In the genomic region with DNA sequence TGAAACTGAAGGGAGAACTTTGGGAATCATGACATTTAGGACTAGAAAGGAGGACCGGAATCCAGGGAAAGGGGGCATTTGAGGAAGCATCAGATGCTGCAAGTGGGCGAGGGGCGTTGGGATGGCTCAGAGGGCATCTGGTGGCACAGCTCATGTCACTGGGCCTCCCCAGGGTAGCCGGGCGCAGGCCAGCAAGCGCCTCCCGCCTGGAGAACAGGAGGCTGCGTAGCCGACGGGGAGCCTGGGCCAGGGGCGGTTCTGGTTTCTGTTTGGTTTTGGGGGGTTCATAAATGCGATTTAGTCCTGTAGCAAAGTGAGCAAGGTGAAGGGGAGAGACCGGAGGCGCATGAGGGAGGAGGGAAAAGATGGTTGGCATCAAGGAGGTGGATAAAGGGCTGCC, we compare ENCODE assay signal across 10 cellular contexts. TPM values are rescaled to one million over a fixed set of nuclear protein-coding genes. Genes with fewer than 3 reads are reported as not detected.
DNase-seq lines count a peak whose midpoint lies in the region; ATAC-seq and TF ChIP-seq lines count a peak whose summit lies in the region.
"Had no signal": no experiment of that assay in that cellular context is flagged by ENCODE, and none has a peak within 500 bp of the region (broad histone marks: within the 10 kb centered on the region; RNA-seq: fewer than 3 reads in every experiment).

No MANE protein-coding gene starts in this region.

- H3K27ac ChIP-seq in left lung = no peak overlapping the region
- no peak overlapping the region for H3K27ac ChIP-seq in caudate nucleus (ENCODE audit: low read depth, low read length)

- peaks cover 2% of the 10 kb centered on the region for H3K4me1 Mint-ChIP-seq in activated CD4-positive, alpha-beta T cell treated with anti-CD3 and anti-CD28 coated beads, Interleukin-2, amount 10 ng/mL, durations not matched to agents 24 days and 14 days
- H3K4me1 Mint-ChIP-seq in brain = peaks cover 15% of the 10 kb centered on the region
- H3K4me1 Mint-ChIP-seq in stimulated activated naive CD8-positive, alpha-beta T cell treated with anti-CD3 and anti-CD28 coated beads, Interleukin-15, amount 100 ng/mL, for 72 hours = peaks cover 19% of the 10 kb centered on the region

- no peaks in the 10 kb centered on the region for H3K9me3 ChIP-seq in left lung

- DNase-seq in activated CD4-positive, alpha-beta T cell treated with anti-CD3 and anti-CD28 coated beads, Interleukin-2, amount 10 ng/mL, durations not matched to agents 24 days and 14 days = no peak
- DNase-seq in activated CD4-positive, alpha-beta T cell treated with anti-CD3 and anti-CD28 coated beads for 48 hours = no peak
- DNase-seq in left lung (no peak), caudate nucleus (lab: John Stamatoyannopoulos, UW) (no peak)
- no peak for DNase-seq in stimulated activated naive CD8-positive, alpha-beta T cell treated with anti-CD3 and anti-CD28 coated beads, Interleukin-15, amount 100 ng/mL, for 72 hours
- no peak for DNase-seq in activated CD4-positive, alpha-beta T cell treated with anti-CD3 and anti-CD28 coated beads, Interleukin-2, amount 50 U/mL, for 48 hours
- no peak for DNase-seq in activated CD8-positive, alpha-beta memory T cell treated with anti-CD3 and anti-CD28 coated beads for 24 hours
- DNase-seq: activated CD8-positive, alpha-beta memory T cell treated with anti-CD3 and anti-CD28 coated beads, Interleukin-2, amount 50 U/mL, for 48 hours; IMR-90 had no signal

- peak overlapping the region; percentile 8 to 60 for H3K4me3 ChIP-seq in left lung

- H3K36me3 ChIP-seq in left lung = no peaks in the 10 kb centered on the region

- ATAC-seq in left lung = no peak
- no peak for ATAC-seq in stimulated activated naive CD8-positive, alpha-beta T cell treated with anti-CD3 and anti-CD28 coated beads, Interleukin-15, amount 100 ng/mL, for 72 hours

- H3K4me1 ChIP-seq in left lung = peaks cover 17 to 66% of the 10 kb centered on the region in 2 donors

- peaks cover 2% of the 10 kb centered on the region for H3K36me3 Mint-ChIP-seq in activated CD4-positive, alpha-beta T cell treated with anti-CD3 and anti-CD28 coated beads, Interleukin-2, amount 10 ng/mL, durations not matched to agents 24 days and 14 days (ENCODE audit: low read depth)
- H3K36me3 Mint-ChIP-seq in brain = no peaks in the 10 kb centered on the region

- intact Hi-C loops in activated CD4-positive, alpha-beta T cell treated with anti-CD3 and anti-CD28 coated beads, Interleukin-2, amount 10 ng/mL, durations not matched to agents 24 days and 14 days (cut with micrococcal nuclease) = no loop called here
- intact Hi-C loops in left lung (cut with DNase I) = no loop called here

- peak overlapping the region; percentile 57 for H3K4me3 Mint-ChIP-seq in activated CD4-positive, alpha-beta T cell treated with anti-CD3 and anti-CD28 coated beads, Interleukin-2, amount 10 ng/mL, durations not matched to agents 24 days and 14 days
- peak overlapping the region; percentile 23 to 59 (median 36) for H3K4me3 Mint-ChIP-seq in brain
- H3K4me3 Mint-ChIP-seq in stimulated activated naive CD8-positive, alpha-beta T cell treated with anti-CD3 and anti-CD28 coated beads, Interleukin-15, amount 100 ng/mL, for 72 hours = peak overlapping the region; percentile 14 to 55

- H3K9me3 Mint-ChIP-seq in activated CD4-positive, alpha-beta T cell treated with anti-CD3 and anti-CD28 coated beads, Interleukin-2, amount 10 ng/mL, durations not matched to agents 24 days and 14 days = no peaks in the 10 kb centered on the region
- peaks cover 0 to 4% (median 0%) of the 10 kb centered on the region in 5 experiments for H3K9me3 Mint-ChIP-seq in brain
- H3K9me3 Mint-ChIP-seq in stimulated activated naive CD8-positive, alpha-beta T cell treated with anti-CD3 and anti-CD28 coated beads, Interleukin-15, amount 100 ng/mL, for 72 hours = no peaks in the 10 kb centered on the region

- H3K27me3 Mint-ChIP-seq in activated CD4-positive, alpha-beta T cell treated with anti-CD3 and anti-CD28 coated beads, Interleukin-2, amount 10 ng/mL, durations not matched to agents 24 days and 14 days = peaks cover 51% of the 10 kb centered on the region
- H3K27me3 Mint-ChIP-seq in brain = peaks cover 77% of the 10 kb centered on the region
- peaks cover 78% of the 10 kb centered on the region for H3K27me3 Mint-ChIP-seq in stimulated activated naive CD8-positive, alpha-beta T cell treated with anti-CD3 and anti-CD28 coated beads, Interleukin-15, amount 100 ng/mL, for 72 hours

- peaks cover 5 to 53% of the 10 kb centered on the region in 2 donors for H3K27me3 ChIP-seq in left lung

- H3K27ac Mint-ChIP-seq in activated CD4-positive, alpha-beta T cell treated with anti-CD3 and anti-CD28 coated beads, Interleukin-2, amount 10 ng/mL, durations not matched to agents 24 days and 14 days = no peak overlapping the region
- H3K27ac Mint-ChIP-seq in brain = no peak overlapping the region
- H3K27ac Mint-ChIP-seq in stimulated activated naive CD8-positive, alpha-beta T cell treated with anti-CD3 and anti-CD28 coated beads, Interleukin-15, amount 100 ng/mL, for 72 hours = no peak overlapping the region

- TF ChIP-seq CTCF in brain (conservative IDR thresholded peaks at IDR 0.05) = no peak
- no peak for TF ChIP-seq CTCF in left lung (IDR thresholded peaks at IDR 0.05)

RNA-seq across cellular contexts. Expression of gene ST14, which starts 0.4 kb away (rescaled TPM):
- 0.14 TPM in 1 of 2 replicates, not detected in the other for total RNA-seq in activated CD4-positive, alpha-beta T cell treated with anti-CD3 and anti-CD28 coated beads, Interleukin-2, amount 10 ng/mL, durations not matched to agents 24 days and 14 days
- polyA plus RNA-seq in brain (ENCODE audit: insufficient read depth, low read depth, low replicate concordance) = 13.7 TPM
- 100 to 1,000 TPM in 1 of 2 donors, 10 to 100 TPM in 1; 80.6 to 107 TPM for total RNA-seq in left lung
- total RNA-seq: IMR-90 had no signal
- polyA plus RNA-seq: IMR-90 had no signal

Comparison
In these comparisons a context has a peak if more than half of its experiments do, and no peak if none do; other contexts are left out.
1. RNA of gene ST14, which starts 0.4 kb away (total RNA-seq): 80.6 to 107 TPM in left lung; 0.14 TPM in activated CD4-positive, alpha-beta T cell treated with anti-CD3 and anti-CD28 coated beads, Interleukin-2, amount 10 ng/mL, durations not matched to agents 24 days and 14 days; every median in the first group is over 10 times any median in the second.
2. Peak in every context shown above with its lines, with median percentiles within 50 percentile points of each other: H3K4me3 Mint-ChIP-seq.